Comparison of ENCODE assay signal across 12 cellular contexts in genomic region chr20:3072530-3073250, GRCh38. TPM values are rescaled to one million over a fixed set of nuclear protein-coding genes. Genes with fewer than 3 reads are reported as not detected.
A peak's percentile ranks its signal among the peaks of the same experiment; 100 is the strongest.
DNase-seq lines count a peak whose midpoint lies in the region; ATAC-seq and TF ChIP-seq lines count a peak whose summit lies in the region.
"Had no signal": no experiment of that assay in that cellular context is flagged by ENCODE, and none has a peak within 500 bp of the region (broad histone marks: within the 10 kb centered on the region; RNA-seq: fewer than 3 reads in every experiment).

No MANE protein-coding gene starts in this region.

- in situ Hi-C loops in gastrocnemius medialis (cut with MboI; ENCODE audit: low sequenced_read_pairs in 4 of 4): loop anchor here in 2 of 4 donors (25.0 kb wide), 2 partner anchors 115 to 240 kb away; no protein-coding TSS in a partner anchor

- H3K4me3 Mint-ChIP-seq in activated CD4-positive, alpha-beta memory T cell treated with anti-CD3 and anti-CD28 coated beads for 36 hours: peak overlapping the region; percentile 74

- no peaks in the 10 kb centered on the region for H3K9me3 Mint-ChIP-seq in activated CD4-positive, alpha-beta memory T cell treated with anti-CD3 and anti-CD28 coated beads for 36 hours

- intact Hi-C loops in activated CD4-positive, alpha-beta memory T cell treated with anti-CD3 and anti-CD28 coated beads for 36 hours (cut with micrococcal nuclease): loop anchor here (10.0 kb wide), 1 partner anchor 102 kb away; the partner anchor contains the start of gene LZTS3
- intact Hi-C loops in gastrocnemius medialis (cut with DNase I; ENCODE audit: low total_unique reads): no loop called here

- H3K9ac ChIP-seq in iPS-18a (ENCODE audit: low read length) (no peak overlapping the region), mesenchymal stem cell (ENCODE audit: low read length) (no peak overlapping the region)

- H2BK15ac ChIP-seq in mesenchymal stem cell (ENCODE audit: low read depth, poor library complexity, severe bottlenecking): no peak overlapping the region

- no peak overlapping the region for H3K27ac ChIP-seq in iPS-18a (ENCODE audit: low read length)
- H3K27ac ChIP-seq in gastrocnemius medialis: no peak overlapping the region
- no peak overlapping the region for H3K27ac ChIP-seq in mesenchymal stem cell (ENCODE audit: low read length, poor library complexity, severe bottlenecking)

- POLR2A ChIA-PET in activated CD4-positive, alpha-beta memory T cell treated with anti-CD3 and anti-CD28 coated beads for 36 hours (lab: Charles Lee): no interaction called here

- 83% methylated on average over 22 of the region's 22 CpGs for WGBS in mesenchymal stem cell

- no peak overlapping the region for H2AFZ ChIP-seq in mesenchymal stem cell (ENCODE audit: low read depth, low read length)

- H4K91ac ChIP-seq in mesenchymal stem cell (ENCODE audit: low read length): no peak overlapping the region

- no peak overlapping the region for H3K23ac ChIP-seq in mesenchymal stem cell (ENCODE audit: low read length in 2 of 2)

- H3K4me1 Mint-ChIP-seq in activated CD4-positive, alpha-beta memory T cell treated with anti-CD3 and anti-CD28 coated beads for 36 hours (ENCODE audit: low read depth): peaks cover 30% of the 10 kb centered on the region

- H3K27ac Mint-ChIP-seq in activated CD4-positive, alpha-beta memory T cell treated with anti-CD3 and anti-CD28 coated beads for 36 hours: peak overlapping the region; percentile 62

- H3K27me3 Mint-ChIP-seq in activated CD4-positive, alpha-beta memory T cell treated with anti-CD3 and anti-CD28 coated beads for 36 hours: peaks cover 1% of the 10 kb centered on the region

- H3K9me3 ChIP-seq in iPS-18a (ENCODE audit: control insufficient read depth, low read depth, low read length) (no peaks in the 10 kb centered on the region), gastrocnemius medialis (no peaks in the 10 kb centered on the region), BE2C (no peaks in the 10 kb centered on the region; the same call in 1 of the 2 replicates), mesenchymal stem cell (ENCODE audit: control insufficient read depth, low read length) (no peaks in the 10 kb centered on the region)

- no peak overlapping the region for H3K18ac ChIP-seq in mesenchymal stem cell (ENCODE audit: low read depth in 1 of 2, low read length in 2 of 2)

- no peak overlapping the region for H2BK120ac ChIP-seq in mesenchymal stem cell (ENCODE audit: low read depth, low read length)

- ATAC-seq in gastrocnemius medialis: no peak
- ATAC-seq: K562 had no signal

- TF ChIP-seq POLR2A in gastrocnemius medialis (IDR thresholded peaks at IDR 0.05): no peak

- no peak overlapping the region for H3K4me2 ChIP-seq in mesenchymal stem cell (ENCODE audit: low read length, poor library complexity, severe bottlenecking)

- peaks cover 27% of the 10 kb centered on the region for H3K27me3 ChIP-seq in iPS-18a (ENCODE audit: control insufficient read depth, insufficient read depth, low read length)
- H3K27me3 ChIP-seq in gastrocnemius medialis: peaks cover 13 to 24% (median 19%) of the 10 kb centered on the region in 3 donors
- H3K27me3 ChIP-seq in BE2C: peaks cover 6% of the 10 kb centered on the region; the same call in 1 of the 2 replicates
- peaks cover 22 to 38% of the 10 kb centered on the region in 2 experiments for H3K27me3 ChIP-seq in mesenchymal stem cell (ENCODE audit: control insufficient read depth in 1 of 2, insufficient read depth in 1 of 2, low read length in 2 of 2)

- H3K4me3 ChIP-seq in iPS-18a (ENCODE audit: low read length) (peak overlapping the region; percentile 24), gastrocnemius medialis (peak overlapping the region in 3 of 4 donors; percentile 36 to 56 (median 53)), BE2C (ENCODE audit: low read depth, low read length) (no peak overlapping the region), mesenchymal stem cell (ENCODE audit: insufficient read depth in 1 of 2, low read depth in 1 of 2, low read length in 2 of 2) (no peak overlapping the region)
- H3K4me3 ChIP-seq: K562 had no signal

- CTCF ChIA-PET in activated CD4-positive, alpha-beta memory T cell treated with anti-CD3 and anti-CD28 coated beads for 36 hours (lab: Charles Lee): interaction anchor here (0.6 to 1.4 kb wide), 2 partner anchors 41 to 156 kb away, joined by 3 to 4 read pairs; no protein-coding TSS in a partner anchor

- peak; percentile 1 for DNase-seq in GM20000 (ENCODE audit: low spot score)
- DNase-seq in activated CD4-positive, alpha-beta memory T cell treated with anti-CD3 and anti-CD28 coated beads for 36 hours: no peak
- DNase-seq in gastrocnemius medialis: no peak
- DNase-seq in T-helper 9 cell: no peak
- no peak for DNase-seq in BE2C
- DNase-seq in mesenchymal stem cell: no peak
- DNase-seq in germinal center (ENCODE audit: low spot score): no peak
- DNase-seq: NCI-H446 had no signal

- H2AK5ac ChIP-seq in mesenchymal stem cell (ENCODE audit: low read length, severe bottlenecking): no peak overlapping the region

- H2BK12ac ChIP-seq in mesenchymal stem cell (ENCODE audit: low read length in 2 of 2): no peak overlapping the region

- H2BK5ac ChIP-seq in mesenchymal stem cell (ENCODE audit: low read depth, low read length, poor library complexity, severe bottlenecking): no peak overlapping the region

- no peaks in the 10 kb centered on the region for H3K36me3 Mint-ChIP-seq in activated CD4-positive, alpha-beta memory T cell treated with anti-CD3 and anti-CD28 coated beads for 36 hours

- H3K36me3 ChIP-seq in iPS-18a (ENCODE audit: control insufficient read depth, low read depth, low read length) (no peaks in the 10 kb centered on the region), gastrocnemius medialis (no peaks in the 10 kb centered on the region), BE2C (no peaks in the 10 kb centered on the region), mesenchymal stem cell (ENCODE audit: control insufficient read depth in 1 of 2, insufficient read depth in 2 of 2, low read depth in 1 of 2, low read length in 2 of 2) (no peaks in the 10 kb centered on the region)

- H3K4ac ChIP-seq in mesenchymal stem cell (ENCODE audit: low read depth in 1 of 2, low read length in 2 of 2): no peak overlapping the region

- no peak overlapping the region for H3K14ac ChIP-seq in mesenchymal stem cell (ENCODE audit: low read length in 2 of 2)

- H3K79me1 ChIP-seq in mesenchymal stem cell (replicated peaks; ENCODE audit: low read length, poor library complexity, severe bottlenecking): no peaks in the 10 kb centered on the region

- H3K4me1 ChIP-seq in iPS-18a (ENCODE audit: control insufficient read depth, low read depth, low read length) (no peaks in the 10 kb centered on the region), gastrocnemius medialis (no peaks in the 10 kb centered on the region), BE2C (no peaks in the 10 kb centered on the region), mesenchymal stem cell (ENCODE audit: control insufficient read depth, insufficient read depth, low read depth, low read length) (peaks cover 11% of the 10 kb centered on the region)

- H4K8ac ChIP-seq in mesenchymal stem cell (ENCODE audit: low read length): no peak overlapping the region

- TF ChIP-seq CTCF in GM20000 (IDR thresholded peaks at IDR 0.05; ENCODE audit: extremely low read depth, missing control alignments): no peak
- TF ChIP-seq CTCF in gastrocnemius medialis (IDR thresholded peaks at IDR 0.05 in 4 of 5, conservative IDR thresholded peaks at IDR 0.05 in 1 of 5): no peak
- no peak for TF ChIP-seq CTCF in BE2C (IDR thresholded peaks at IDR 0.05; ENCODE audit: low read depth, low read length)

RNA-seq across cellular contexts. Expression of gene OXT, which starts 1.3 kb away (rescaled TPM):
- total RNA-seq in activated CD4-positive, alpha-beta memory T cell treated with anti-CD3 and anti-CD28 coated beads for 36 hours: 1 to 10 TPM in 1 of 2 experiments, not detected in 1; 1.0 TPM
- 1 to 10 TPM in 1 of 4 donors, not detected in 3; 2.2 TPM for total RNA-seq in gastrocnemius medialis
- not detected for polyA plus RNA-seq in BE2C (2012; ENCODE audit: insufficient read depth, insufficient read length, low read depth)
- polyA plus RNA-seq in mesenchymal stem cell (2013, experiment 1 of 2): not detected
- not detected for polyA plus RNA-seq in mesenchymal stem cell (2013, experiment 2 of 2)
- total RNA-seq: K562, SK-MEL-5 had no signal
- polyA plus RNA-seq: K562 had no signal

RNA-seq across cellular contexts. Expression of gene AVP, which starts 11.8 kb away (rescaled TPM):
- total RNA-seq in activated CD4-positive, alpha-beta memory T cell treated with anti-CD3 and anti-CD28 coated beads for 36 hours: not detected
- not detected for total RNA-seq in gastrocnemius medialis
- polyA plus RNA-seq in BE2C (2012; ENCODE audit: insufficient read depth, insufficient read length, low read depth): not detected
- not detected for polyA plus RNA-seq in mesenchymal stem cell (2013, experiment 1 of 2)
- polyA plus RNA-seq in mesenchymal stem cell (2013, experiment 2 of 2): not detected
- total RNA-seq: K562, SK-MEL-5 had no signal
- polyA plus RNA-seq: K562 had no signal

RNA-seq across cellular contexts. Expression of gene MRPS26, which starts 26.8 kb away (rescaled TPM):
- total RNA-seq in activated CD4-positive, alpha-beta memory T cell treated with anti-CD3 and anti-CD28 coated beads for 36 hours: 100 to 1,000 TPM; 155 to 158 TPM
- 10 to 100 TPM; 58.7 to 69.8 (median 62.8) TPM for total RNA-seq in gastrocnemius medialis
- 123 TPM for polyA plus RNA-seq in BE2C (2012; ENCODE audit: insufficient read depth, insufficient read length, low read depth)
- 22.3 TPM for polyA plus RNA-seq in mesenchymal stem cell (2013, experiment 1 of 2)
- polyA plus RNA-seq in mesenchymal stem cell (2013, experiment 2 of 2): 24.4 TPM

RNA-seq across cellular contexts. Expression of gene GNRH2, which starts 29.3 kb away (rescaled TPM):
- total RNA-seq in activated CD4-positive, alpha-beta memory T cell treated with anti-CD3 and anti-CD28 coated beads for 36 hours: 10 to 100 TPM; 17.3 to 24.0 TPM
- total RNA-seq in gastrocnemius medialis: not detected
- polyA plus RNA-seq in BE2C (2012; ENCODE audit: insufficient read depth, insufficient read length, low read depth): not detected
- not detected for polyA plus RNA-seq in mesenchymal stem cell (2013, experiment 1 of 2)
- not detected for polyA plus RNA-seq in mesenchymal stem cell (2013, experiment 2 of 2)
- total RNA-seq: SK-MEL-5, subcutaneous adipose tissue had no signal

Comparison
In these comparisons a context has a peak if more than half of its experiments do, and no peak if none do; other contexts are left out.
1. H3K4me3 ChIP-seq: peak in iPS-18a (single experiment) and gastrocnemius medialis (3 of 4); none in BE2C (single experiment) and mesenchymal stem cell (0 of 2).